In genomic region chr16:29877266-29877961, GRCh38 we compare ENCODE assay signal across 8 cellular contexts. TPM values are rescaled to one million over a fixed set of nuclear protein-coding genes. Genes with fewer than 3 reads are reported as not detected.
A peak's percentile ranks its signal among the peaks of the same experiment; 100 is the strongest.
DNase-seq lines count a peak whose midpoint lies in the region; ATAC-seq and TF ChIP-seq lines count a peak whose summit lies in the region.

No MANE protein-coding gene starts in this region.

- intact Hi-C loops in MCF 10A (cut with micrococcal nuclease) (no loop called here), breast epithelium (cut with DNase I; ENCODE audit: low total_unique reads) (no loop called here)
- intact Hi-C loops in dendritic cell treated with granulocyte-macrophage colony-stimulating factor and Interleukin-4, amounts not matched to agents 40 ng/mL and 50 ng/mL, for 4 days (cut with micrococcal nuclease): no loop called here

- no peak overlapping the region for H3K9ac ChIP-seq in neural progenitor cell

- H3K9me3 ChIP-seq in breast epithelium (no peaks in the 10 kb centered on the region), T-helper 17 cell (ENCODE audit: control insufficient read depth, low read length, poor library complexity, severe bottlenecking) (no peaks in the 10 kb centered on the region), neural progenitor cell (ENCODE audit: low read depth) (no peaks in the 10 kb centered on the region)

- H3K4me3 Mint-ChIP-seq in MCF 10A (ENCODE audit: unreplicated experiment) (no peak overlapping the region), T-helper 17 cell (peak overlapping the region; percentile 82), neural progenitor cell (peak overlapping the region; percentile 41)
- H3K4me3 Mint-ChIP-seq in dendritic cell treated with granulocyte-macrophage colony-stimulating factor and Interleukin-4, amounts not matched to agents 40 ng/mL and 50 ng/mL, for 4 days: peak overlapping the region; percentile 72

- TF ChIP-seq POLR2A in breast epithelium (IDR thresholded peaks at IDR 0.05): no peak

- no peaks in the 10 kb centered on the region for H3K4me1 Mint-ChIP-seq in MCF 10A (ENCODE audit: insufficient read depth, unreplicated experiment)
- H3K4me1 Mint-ChIP-seq in T-helper 17 cell: peaks cover 19% of the 10 kb centered on the region
- H3K4me1 Mint-ChIP-seq in dendritic cell treated with granulocyte-macrophage colony-stimulating factor and Interleukin-4, amounts not matched to agents 40 ng/mL and 50 ng/mL, for 4 days (ENCODE audit: low read depth): peaks cover 20% of the 10 kb centered on the region
- peaks cover 7% of the 10 kb centered on the region for H3K4me1 Mint-ChIP-seq in neural progenitor cell

- no peak for TF ChIP-seq CTCF in MCF 10A (IDR thresholded peaks at IDR 0.05; ENCODE audit: unreplicated experiment)
- TF ChIP-seq CTCF in breast epithelium (IDR thresholded peaks at IDR 0.05): no peak
- TF ChIP-seq CTCF in neural progenitor cell (IDR thresholded peaks at IDR 0.05): no peak

- ATAC-seq in T-helper 17 cell: peak; percentile 80

- H4K20me1 ChIP-seq in neural progenitor cell (ENCODE audit: low read depth): no peaks in the 10 kb centered on the region

- peak; percentile 17 for DNase-seq in MCF 10A (ENCODE audit: unreplicated experiment)
- DNase-seq in breast epithelium (ENCODE audit: low spot score in 2 of 2): no peak
- DNase-seq in T-helper 17 cell: peak in 1 of 3 donors; percentile 38
- peak; percentile 97 for DNase-seq in neural progenitor cell (ENCODE audit: low spot score)
- no peak for DNase-seq in NCI-H1694 treated with DMSO at 0.1 percent for 48 hours (lab: John Stamatoyannopoulos, UW)
- no peak for DNase-seq in D341Med (ENCODE audit: low spot score)
- DNase-seq in DMS79 (lab: John Stamatoyannopoulos, UW): no peak

- peak overlapping the region; percentile 65 for H3K4me2 ChIP-seq in neural progenitor cell

- peak overlapping the region; percentile 55 for H2AFZ ChIP-seq in neural progenitor cell (replicated peaks)

- H3K36me3 Mint-ChIP-seq in MCF 10A (ENCODE audit: insufficient read depth, unreplicated experiment): peaks cover 7% of the 10 kb centered on the region
- H3K36me3 Mint-ChIP-seq in T-helper 17 cell (ENCODE audit: low read depth): peaks cover 2% of the 10 kb centered on the region
- no peaks in the 10 kb centered on the region for H3K36me3 Mint-ChIP-seq in dendritic cell treated with granulocyte-macrophage colony-stimulating factor and Interleukin-4, amounts not matched to agents 40 ng/mL and 50 ng/mL, for 4 days (ENCODE audit: low read depth)
- H3K36me3 Mint-ChIP-seq in neural progenitor cell: no peaks in the 10 kb centered on the region

- H3K4me1 ChIP-seq in breast epithelium (no peaks in the 10 kb centered on the region), neural progenitor cell (peaks cover 3% of the 10 kb centered on the region)

- no peak overlapping the region for H3K4me3 ChIP-seq in breast epithelium
- H3K4me3 ChIP-seq in neural progenitor cell: peak overlapping the region; percentile 47

- H3K27me3 ChIP-seq in breast epithelium: peaks cover 0 to 13% of the 10 kb centered on the region in 2 donors
- H3K27me3 ChIP-seq in neural progenitor cell: peaks cover 20% of the 10 kb centered on the region

- no peak overlapping the region for H3K27ac ChIP-seq in breast epithelium
- no peak overlapping the region for H3K27ac ChIP-seq in neural progenitor cell

- CTCF ChIA-PET in MCF 10A (lab: Yijun Ruan, JAX): interaction anchor here (0.5 to 1.0 kb wide), 3 partner anchors 11 to 28 kb away, joined by 3 to 6 read pairs (median 3); no protein-coding TSS in a partner anchor

- H3K36me3 ChIP-seq in breast epithelium (no peaks in the 10 kb centered on the region), neural progenitor cell (no peaks in the 10 kb centered on the region)

- BruUV-seq in MCF 10A (replicated peaks; lab: Mats Ljungman, UMichigan): no TSS peak

- POLR2A ChIA-PET in MCF 10A (lab: Yijun Ruan, JAX): no interaction called here

- peaks cover 23% of the 10 kb centered on the region for H3F3A ChIP-seq in neural progenitor cell (ENCODE audit: low read depth)

- H3K27me3 Mint-ChIP-seq in MCF 10A (ENCODE audit: insufficient read depth, unreplicated experiment) (peaks cover 10% of the 10 kb centered on the region), T-helper 17 cell (peaks cover 18% of the 10 kb centered on the region), neural progenitor cell (ENCODE audit: insufficient read depth, low read depth) (peaks cover 26% of the 10 kb centered on the region)
- H3K27me3 Mint-ChIP-seq in dendritic cell treated with granulocyte-macrophage colony-stimulating factor and Interleukin-4, amounts not matched to agents 40 ng/mL and 50 ng/mL, for 4 days: peaks cover 55% of the 10 kb centered on the region

- H3K79me2 ChIP-seq in neural progenitor cell (ENCODE audit: low read depth): no peaks in the 10 kb centered on the region

- H3K27ac Mint-ChIP-seq in MCF 10A (ENCODE audit: low read depth, unreplicated experiment): no peak overlapping the region
- no peak overlapping the region for H3K27ac Mint-ChIP-seq in T-helper 17 cell
- H3K27ac Mint-ChIP-seq in dendritic cell treated with granulocyte-macrophage colony-stimulating factor and Interleukin-4, amounts not matched to agents 40 ng/mL and 50 ng/mL, for 4 days: no peak overlapping the region
- no peak overlapping the region for H3K27ac Mint-ChIP-seq in neural progenitor cell

- H3K9me3 Mint-ChIP-seq in MCF 10A (ENCODE audit: unreplicated experiment) (no peaks in the 10 kb centered on the region), neural progenitor cell (no peaks in the 10 kb centered on the region)
- H3K9me3 Mint-ChIP-seq in dendritic cell treated with granulocyte-macrophage colony-stimulating factor and Interleukin-4, amounts not matched to agents 40 ng/mL and 50 ng/mL, for 4 days: peaks cover 9% of the 10 kb centered on the region

RNA-seq across cellular contexts. Expression of gene CDIPT, which starts 14.4 kb away (rescaled TPM):
- total RNA-seq in MCF 10A (2022): 41.3 and 42.7 TPM in 2 replicates
- total RNA-seq in breast epithelium: 100 to 1,000 TPM; 102 to 119 (median 117) TPM
- 10 to 100 TPM; 39.6 TPM for total RNA-seq in T-helper 17 cell
- total RNA-seq in neural progenitor cell (ENCODE audit: low replicate concordance): 21.0 and 61.7 TPM in 2 replicates

RNA-seq across cellular contexts. Expression of gene SEZ6L2, which starts 21.9 kb away (rescaled TPM):
- 1.9 and 3.2 TPM in 2 replicates for total RNA-seq in MCF 10A (2022)
- total RNA-seq in breast epithelium: 1 to 10 TPM in 2 of 3 donors, under 1 TPM in 1; 0.16 to 7.2 (median 5.0) TPM
- not detected for total RNA-seq in T-helper 17 cell
- 11.7 and 31.5 TPM in 2 replicates for total RNA-seq in neural progenitor cell (ENCODE audit: low replicate concordance)

RNA-seq across cellular contexts. Expression of gene ASPHD1, which starts 22.9 kb away (rescaled TPM):
- 4.8 and 5.7 TPM in 2 replicates for total RNA-seq in MCF 10A (2022)
- 1 to 10 TPM in 2 of 3 donors, not detected in 1; 1.3 to 2.5 TPM for total RNA-seq in breast epithelium
- total RNA-seq in T-helper 17 cell: not detected
- 0.97 and 4.5 TPM in 2 replicates for total RNA-seq in neural progenitor cell (ENCODE audit: low replicate concordance)

RNA-seq across cellular contexts. Expression of gene KCTD13, which starts 48.6 kb away (rescaled TPM):
- 35.5 and 38.9 TPM in 2 replicates for total RNA-seq in MCF 10A (2022)
- total RNA-seq in breast epithelium: 10 to 100 TPM; 14.3 to 20.5 (median 18.7) TPM
- 10 to 100 TPM; 44.1 to 48.4 TPM for total RNA-seq in T-helper 17 cell
- total RNA-seq in neural progenitor cell (ENCODE audit: low replicate concordance): 3.9 and 12.0 TPM in 2 replicates

RNA-seq across cellular contexts. Expression of gene MVP, which starts 57.2 kb away (rescaled TPM):
- 56.5 and 71.9 TPM in 2 replicates for total RNA-seq in MCF 10A (2022)
- 100 to 1,000 TPM in 1 of 3 donors, 10 to 100 TPM in 2; 78.1 to 132 (median 99.7) TPM for total RNA-seq in breast epithelium
- 100 to 1,000 TPM; 141 to 154 TPM for total RNA-seq in T-helper 17 cell
- 2.4 and 4.4 TPM in 2 replicates for total RNA-seq in neural progenitor cell (ENCODE audit: low replicate concordance)

Comparison
In these comparisons a context has a peak if more than half of its experiments do, and no peak if none do; other contexts are left out.
1. DNase-seq: peak in MCF 10A (single experiment) and neural progenitor cell (single experiment); none in breast epithelium (0 of 2), NCI-H1694 treated with DMSO at 0.1 percent for 48 hours (single experiment), D341Med (single experiment) and DMS79 (single experiment).